In genomic region chr22:26589367-26589844, GRCh38 we compare ENCODE assay signal across 8 cellular contexts. TPM values are rescaled to one million over a fixed set of nuclear protein-coding genes. Genes with fewer than 3 reads are reported as not detected.
A peak's percentile ranks its signal among the peaks of the same experiment; 100 is the strongest.
DNase-seq lines count a peak whose midpoint lies in the region; ATAC-seq and TF ChIP-seq lines count a peak whose summit lies in the region.

No MANE protein-coding gene starts in this region.

- H3K9me1 ChIP-seq in IMR-90 (ENCODE audit: insufficient read depth, low read length), result peaks cover 10% of the 10 kb centered on the region

- H3K23ac ChIP-seq in IMR-90 (ENCODE audit: low read depth, low read length), result peak overlapping the region; percentile 78; the same call in 1 of the 2 replicates

- peaks cover 16% of the 10 kb centered on the region for H3K36me3 Mint-ChIP-seq in activated CD8-positive, alpha-beta memory T cell treated with anti-CD3 and anti-CD28 coated beads, Interleukin-2, amount 10 ng/mL, durations not matched to agents 7 days and 5 days
- peaks cover 4% of the 10 kb centered on the region for H3K36me3 Mint-ChIP-seq in nephron (ENCODE audit: low read depth)

- H3K27me3 ChIP-seq in IMR-90 (ENCODE audit: control insufficient read depth, insufficient read depth, low read length), result peaks cover 5% of the 10 kb centered on the region; the same call in 1 of the 2 replicates
- H3K27me3 ChIP-seq in esophagus muscularis mucosa, result no peaks in the 10 kb centered on the region
- no peaks in the 10 kb centered on the region for H3K27me3 ChIP-seq in aorta (ENCODE audit: control insufficient read depth in 1 of 2, insufficient read depth in 2 of 2, low read length in 1 of 2)

- no peak overlapping the region for H4K5ac ChIP-seq in IMR-90 (ENCODE audit: low read depth, low read length)

- no peaks in the 10 kb centered on the region for H3K9me3 Mint-ChIP-seq in activated CD8-positive, alpha-beta memory T cell treated with anti-CD3 and anti-CD28 coated beads, Interleukin-2, amount 10 ng/mL, durations not matched to agents 7 days and 5 days (ENCODE audit: low read depth)
- H3K9me3 Mint-ChIP-seq in nephron, result no peaks in the 10 kb centered on the region

- no peak overlapping the region for H2BK20ac ChIP-seq in IMR-90 (ENCODE audit: low read depth, low read length)

- peak overlapping the region; percentile 68 for H3K9ac ChIP-seq in IMR-90 (ENCODE audit: low read depth, low read length)

- H2AFZ ChIP-seq in IMR-90 (replicated peaks; ENCODE audit: low read length, poor library complexity), result peak overlapping the region; percentile 83

- POLR2A ChIA-PET in IMR-90 (lab: Charles Lee; ENCODE audit: unreplicated experiment), result no interaction called here

- H3K4me1 ChIP-seq in IMR-90 (ENCODE audit: control insufficient read depth, insufficient read depth, low read length) (peaks cover 13% of the 10 kb centered on the region), esophagus muscularis mucosa (peaks cover 33 to 37% (median 34%) of the 10 kb centered on the region in 4 donors), aorta (ENCODE audit: control insufficient read depth in 1 of 2, insufficient read depth in 2 of 2, low read length in 2 of 2) (no peaks in the 10 kb centered on the region)

- peak; percentile 14; the same call in 1 of the 2 replicates for ATAC-seq in IMR-90 (ENCODE audit: low read depth)
- ATAC-seq in activated CD8-positive, alpha-beta memory T cell treated with anti-CD3 and anti-CD28 coated beads, Interleukin-2, amount 10 ng/mL, durations not matched to agents 7 days and 5 days, result peak; percentile 7
- peak; percentile 43 for ATAC-seq in aorta (ENCODE audit: low FRiP score)

- no peak for TF ChIP-seq RAD21 in IMR-90 (IDR thresholded peaks at IDR 0.05; ENCODE audit: low read length)

- H4K20me1 ChIP-seq in IMR-90 (ENCODE audit: insufficient read depth, low read length), result peaks cover 26% of the 10 kb centered on the region; the same call in 1 of the 2 replicates

- peak overlapping the region; percentile 40; the same call in 1 of the 2 replicates for H4K91ac ChIP-seq in IMR-90 (ENCODE audit: insufficient read depth, low read depth, low read length)

- H4K8ac ChIP-seq in IMR-90 (ENCODE audit: low read depth in 2 of 2, low read length in 2 of 2), result peak overlapping the region; percentile 35 to 51; a peak in 2 of 4 replicates

- H3K14ac ChIP-seq in IMR-90 (replicated peaks; ENCODE audit: low read depth, low read length), result peak overlapping the region; percentile 73

- H3K4me2 ChIP-seq in IMR-90 (ENCODE audit: low read depth, low read length), result peak overlapping the region; percentile 92

- TF ChIP-seq CTCF in IMR-90 (conservative IDR thresholded peaks at IDR 0.05; ENCODE audit: low read depth, low read length) (no peak), esophagus muscularis mucosa (IDR thresholded peaks at IDR 0.05) (no peak), nephron (IDR thresholded peaks at IDR 0.05; ENCODE audit: unreplicated experiment in 3 of 3) (no peak)

- in situ Hi-C loops in IMR-90 (cut with MboI; ENCODE audit: low sequenced_read_pairs), result no loop called here

- WGBS in IMR-90 (ENCODE audit: extremely low coverage in 2 of 2, insufficient read length in 1 of 2), 2 experiments, result 0% methylated on average over 11 of the region's 44 CpGs; no CpG with 5 or more reads in 1 of the 2 experiments
- WGBS in esophagus muscularis mucosa, result under 1% methylated on average over 24 of the region's 44 CpGs
- WGBS in aorta, 2 donors, result 1% methylated on average over 36 to 44 of the region's 44 CpGs

- peak overlapping the region; percentile 81 for H3K27ac Mint-ChIP-seq in activated CD8-positive, alpha-beta memory T cell treated with anti-CD3 and anti-CD28 coated beads, Interleukin-2, amount 10 ng/mL, durations not matched to agents 7 days and 5 days
- peak overlapping the region in 1 of 3 experiments; percentile 41 for H3K27ac Mint-ChIP-seq in nephron

- peak overlapping the region; percentile 84 for H3K4ac ChIP-seq in IMR-90 (ENCODE audit: low read depth, low read length)

- DNase-seq in SIG-M5 treated with dmso at 0.1 percent for 504 hours (lab: John Stamatoyannopoulos, UW; ENCODE audit: unreplicated experiment) (peak; percentile 21), SIG-M5 (lab: John Stamatoyannopoulos, UW) (no peak), IMR-90 (peak; percentile 12), esophagus muscularis mucosa (ENCODE audit: extremely low spot score) (no peak), aorta (peak; percentile 59 to 79), cerebellar nuclear complex (lab: John Stamatoyannopoulos, UW) (no peak)
- DNase-seq in activated CD8-positive, alpha-beta memory T cell treated with anti-CD3 and anti-CD28 coated beads, Interleukin-2, amount 10 ng/mL, durations not matched to agents 7 days and 5 days, result peak; percentile 59

- TF ChIP-seq POLR2A in IMR-90 (IDR thresholded peaks at IDR 0.05; ENCODE audit: low read depth, low read length) (no peak), esophagus muscularis mucosa (IDR thresholded peaks at IDR 0.05; ENCODE audit: low read depth) (no peak)

- intact Hi-C loops in IMR-90 (cut with micrococcal nuclease) (loop anchor here (5.0 kb wide), 1 partner anchor 77 kb away; the partner anchor contains the start of gene TFIP11), esophagus muscularis mucosa (cut with DNase I) (loop anchor here (5.0 kb wide), 1 partner anchor 77 kb away; the partner anchor contains the start of gene TFIP11), aorta (cut with DNase I) (no loop called here)

- H3K4me3 ChIP-seq in IMR-90 (ENCODE audit: insufficient read depth, low read depth, low read length), result peak overlapping the region; percentile 95
- peak overlapping the region; percentile 74 to 93 (median 80) for H3K4me3 ChIP-seq in esophagus muscularis mucosa
- H3K4me3 ChIP-seq in aorta (ENCODE audit: low read length in 2 of 2), result peak overlapping the region; percentile 59 to 93

- H2BK120ac ChIP-seq in IMR-90 (ENCODE audit: low read depth, low read length), result peak overlapping the region; percentile 49; the same call in 1 of the 2 replicates

- dilution Hi-C loops in IMR-90 (cut with HindIII; ENCODE audit: low sequenced_read_pairs, unreplicated experiment), result no loop called here

- peaks cover 24 to 46% of the 10 kb centered on the region in 2 experiments for H3K79me1 ChIP-seq in IMR-90 (ENCODE audit: low read depth in 1 of 2, low read length in 2 of 2)

- peak overlapping the region; percentile 97 for H2AK9ac ChIP-seq in IMR-90 (replicated peaks; ENCODE audit: low read depth, low read length, poor library complexity)

- H3K27me3 Mint-ChIP-seq in activated CD8-positive, alpha-beta memory T cell treated with anti-CD3 and anti-CD28 coated beads, Interleukin-2, amount 10 ng/mL, durations not matched to agents 7 days and 5 days, result no peaks in the 10 kb centered on the region
- peaks cover 27% of the 10 kb centered on the region for H3K27me3 Mint-ChIP-seq in nephron (ENCODE audit: low read depth)

- H3K18ac ChIP-seq in IMR-90 (ENCODE audit: low read depth, low read length), result peak overlapping the region; percentile 18; the same call in 1 of the 2 replicates

- peak overlapping the region; percentile 65; the same call in 2 of the 3 replicates for H2BK15ac ChIP-seq in IMR-90 (ENCODE audit: low read depth, low read length)

- TF ChIP-seq EP300 in esophagus muscularis mucosa (IDR thresholded peaks at IDR 0.05), result no peak

- H3K27ac ChIP-seq in IMR-90 (ENCODE audit: insufficient read depth, low read length) (peak overlapping the region; percentile 33), esophagus muscularis mucosa (replicated peaks in 1 of 4) (peak overlapping the region; percentile 76 to 88 (median 80)), aorta (ENCODE audit: low read depth in 1 of 2, low read length in 2 of 2) (no peak overlapping the region)

- CTCF ChIA-PET in IMR-90 (lab: Yijun Ruan, JAX), result no interaction called here
- CTCF ChIA-PET in activated CD8-positive, alpha-beta memory T cell treated with anti-CD3 and anti-CD28 coated beads, Interleukin-2, amount 10 ng/mL, durations not matched to agents 7 days and 5 days (lab: Charles Lee), result interaction anchor here (0.7 to 1.5 kb wide), 4 partner anchors 10 to 86 kb away, joined by 3 to 4 read pairs (median 4); no protein-coding TSS in a partner anchor

- BruUV-seq in IMR-90 (replicated peaks; lab: Mats Ljungman, UMichigan), result no TSS peak

- H3K9me3 ChIP-seq in IMR-90 (ENCODE audit: control insufficient read depth, insufficient read depth, low read length), result no peaks in the 10 kb centered on the region
- no peaks in the 10 kb centered on the region for H3K9me3 ChIP-seq in esophagus muscularis mucosa
- H3K9me3 ChIP-seq in aorta (ENCODE audit: control insufficient read depth, low read length), result no peaks in the 10 kb centered on the region

- H3K36me3 ChIP-seq in IMR-90 (ENCODE audit: control insufficient read depth, insufficient read depth, low read length) (no peaks in the 10 kb centered on the region), esophagus muscularis mucosa (no peaks in the 10 kb centered on the region), aorta (ENCODE audit: control insufficient read depth in 1 of 2, insufficient read depth in 2 of 2, low read length in 1 of 2) (no peaks in the 10 kb centered on the region)

- peak overlapping the region; percentile 71; the same call in 1 of the 2 replicates for H2AK5ac ChIP-seq in IMR-90 (ENCODE audit: low read depth, low read length)

- peaks cover 80% of the 10 kb centered on the region for H3K4me1 Mint-ChIP-seq in activated CD8-positive, alpha-beta memory T cell treated with anti-CD3 and anti-CD28 coated beads, Interleukin-2, amount 10 ng/mL, durations not matched to agents 7 days and 5 days
- peaks cover 16% of the 10 kb centered on the region for H3K4me1 Mint-ChIP-seq in nephron

- 0 out of 2 replicates have a peak overlapping the region, but pooled peaks have one; percentile 38 for H3K56ac ChIP-seq in IMR-90 (ENCODE audit: extremely low read depth, insufficient read depth, low read length)

- peak overlapping the region; percentile 87 for H3K4me3 Mint-ChIP-seq in activated CD8-positive, alpha-beta memory T cell treated with anti-CD3 and anti-CD28 coated beads, Interleukin-2, amount 10 ng/mL, durations not matched to agents 7 days and 5 days
- peak overlapping the region; percentile 83 to 87 (median 86) for H3K4me3 Mint-ChIP-seq in nephron

- H2BK5ac ChIP-seq in IMR-90 (ENCODE audit: low read depth, low read length, poor library complexity, severe bottlenecking), result peak overlapping the region; percentile 27

RNA-seq across cellular contexts. Expression of gene TPST2, which starts 0.5 kb away (rescaled TPM):
- total RNA-seq in IMR-90 (2012; rRNA removed) (41.7 and 42.5 TPM in 2 replicates), esophagus muscularis mucosa (10 to 100 TPM; 22.0 to 30.9 (median 28.7) TPM), aorta (10 to 100 TPM; 26.0 to 26.7 TPM)
- polyA plus RNA-seq in IMR-90 (2012; rRNA removed) (63.6 and 81.1 TPM in 2 replicates), aorta (10 to 100 TPM; 10.8 TPM)
- polyA plus RNA-seq in IMR-90 (2012; cell fraction: cytosol; rRNA removed), result 84.8 and 101 TPM in 2 replicates
- 50.0 and 85.2 TPM in 2 replicates for polyA plus RNA-seq in IMR-90 (2012; cell fraction: nucleus; rRNA removed; ENCODE audit: low replicate concordance)
- total RNA-seq in activated CD8-positive, alpha-beta memory T cell treated with anti-CD3 and anti-CD28 coated beads, Interleukin-2, amount 10 ng/mL, durations not matched to agents 7 days and 5 days, result 10 to 100 TPM; 61.6 to 81.6 TPM

RNA-seq across cellular contexts. Expression of gene CRYBB1, which starts 28.4 kb away (rescaled TPM):
- total RNA-seq in IMR-90 (2012; rRNA removed) (not detected in 2 replicates), esophagus muscularis mucosa (under 1 TPM in 3 of 4 donors, not detected in 1; 0.33 to 0.86 (median 0.83) TPM), aorta (1 to 10 TPM; 1.4 TPM)
- polyA plus RNA-seq in IMR-90 (2012; rRNA removed) (not detected in 2 replicates), aorta (1 to 10 TPM in 1 of 2 donors, under 1 TPM in 1; 0.43 to 4.4 TPM)
- not detected in 2 replicates for polyA plus RNA-seq in IMR-90 (2012; cell fraction: cytosol; rRNA removed)
- not detected in 2 replicates for polyA plus RNA-seq in IMR-90 (2012; cell fraction: nucleus; rRNA removed; ENCODE audit: low replicate concordance)
- under 1 TPM in 1 of 2 experiments, not detected in 1; 0.38 TPM for total RNA-seq in activated CD8-positive, alpha-beta memory T cell treated with anti-CD3 and anti-CD28 coated beads, Interleukin-2, amount 10 ng/mL, durations not matched to agents 7 days and 5 days

RNA-seq across cellular contexts. Expression of gene CRYBA4, which starts 32.4 kb away (rescaled TPM):
- total RNA-seq in IMR-90 (2012; rRNA removed) (not detected in 2 replicates), esophagus muscularis mucosa (not detected), aorta (not detected)
- polyA plus RNA-seq in IMR-90 (2012; rRNA removed) (not detected in 2 replicates), aorta (not detected)
- polyA plus RNA-seq in IMR-90 (2012; cell fraction: cytosol; rRNA removed), result not detected in 2 replicates
- not detected in 2 replicates for polyA plus RNA-seq in IMR-90 (2012; cell fraction: nucleus; rRNA removed; ENCODE audit: low replicate concordance)
- under 1 TPM in 1 of 2 experiments, not detected in 1; 0.38 TPM for total RNA-seq in activated CD8-positive, alpha-beta memory T cell treated with anti-CD3 and anti-CD28 coated beads, Interleukin-2, amount 10 ng/mL, durations not matched to agents 7 days and 5 days

Comparison
In these comparisons a context has a peak if more than half of its experiments do, and no peak if none do; other contexts are left out.
1. DNase-seq: peak in SIG-M5 treated with dmso at 0.1 percent for 504 hours (single experiment), IMR-90 (single experiment), activated CD8-positive, alpha-beta memory T cell treated with anti-CD3 and anti-CD28 coated beads, Interleukin-2, amount 10 ng/mL, durations not matched to agents 7 days and 5 days (single experiment) and aorta (2 of 2); none in SIG-M5 (single experiment), esophagus muscularis mucosa (single experiment) and cerebellar nuclear complex (0 of 2).
2. H3K27ac ChIP-seq: peak in IMR-90 (single experiment) and esophagus muscularis mucosa (4 of 4); none in aorta (0 of 2).
3. intact Hi-C loops: an anchor here in IMR-90 (5.0 kb wide) and esophagus muscularis mucosa (5.0 kb wide); none called in aorta.
4. Peak in every context shown above with its lines, with median percentiles within 50 percentile points of each other: ATAC-seq and H3K4me3 ChIP-seq.